Comparison of ENCODE assay signal across 9 cellular contexts in genomic region chr20:1185781-1186334, GRCh38. TPM values are rescaled to one million over a fixed set of nuclear protein-coding genes. Genes with fewer than 3 reads are reported as not detected.
DNase-seq lines count a peak whose midpoint lies in the region; ATAC-seq and TF ChIP-seq lines count a peak whose summit lies in the region.
"Had no signal": no experiment of that assay in that cellular context is flagged by ENCODE, and none has a peak within 500 bp of the region (broad histone marks: within the 10 kb centered on the region; RNA-seq: fewer than 3 reads in every experiment).

No MANE protein-coding gene starts in this region.

- H3K36me3 ChIP-seq in cardiac muscle cell (no peaks in the 10 kb centered on the region), neural cell (ENCODE audit: insufficient read depth, low read length) (no peaks in the 10 kb centered on the region), vagina (no peaks in the 10 kb centered on the region)

- no peaks in the 10 kb centered on the region for H3K9me2 ChIP-seq in neural cell (ENCODE audit: insufficient read depth, low read length)

- DNase-seq in cardiac muscle cell (ENCODE audit: low read depth in 1 of 2, low spot score in 1 of 2): peak; percentile 53 to 78
- no peak for DNase-seq in Right ventricle myocardium inferior (ENCODE audit: missing footprints)
- DNase-seq in NCI-H2171 treated with DMSO at 0.1 percent for 48 hours (lab: John Stamatoyannopoulos, UW): peak; percentile 73
- DNase-seq in activated CD4-positive, alpha-beta T cell treated with anti-CD3 and anti-CD28 coated beads, Interleukin-2, amount 50 U/mL, for 1 hour: peak; percentile 47
- DNase-seq in endothelial cell (ENCODE audit: low spot score): peak; percentile 80
- no peak for DNase-seq in vagina (ENCODE audit: extremely low spot score in 2 of 2)
- DNase-seq in KG1 (lab: John Stamatoyannopoulos, UW): no peak

- H3K27me3 Mint-ChIP-seq in endothelial cell (ENCODE audit: unreplicated experiment): peaks cover 18% of the 10 kb centered on the region

- H3K9ac ChIP-seq in neural cell (ENCODE audit: low read length): peak overlapping the region; percentile 65

- no peak for ATAC-seq in Right ventricle myocardium inferior

- no peak overlapping the region for H3K4me2 ChIP-seq in neural cell (ENCODE audit: low read length)

- H3K27me3 ChIP-seq in cardiac muscle cell (peaks cover 17% of the 10 kb centered on the region), neural cell (ENCODE audit: insufficient read depth, low read depth, low read length) (peaks cover 8% of the 10 kb centered on the region), vagina (no peaks in the 10 kb centered on the region)

- no peaks in the 10 kb centered on the region for H3F3A ChIP-seq in neural cell (ENCODE audit: insufficient read depth, low read length, poor library complexity, severe bottlenecking)

- no peak overlapping the region for H2AFZ ChIP-seq in neural cell (ENCODE audit: low read depth, low read length)

- H3K9me3 Mint-ChIP-seq in endothelial cell (ENCODE audit: unreplicated experiment): no peaks in the 10 kb centered on the region

- no peak overlapping the region for H3K27ac ChIP-seq in cardiac muscle cell
- H3K27ac ChIP-seq in neural cell (ENCODE audit: low read length): no peak overlapping the region
- no peak overlapping the region for H3K27ac ChIP-seq in vagina

- H3K4me3 Mint-ChIP-seq in endothelial cell (ENCODE audit: unreplicated experiment): peak overlapping the region; percentile 93

- H3K79me2 ChIP-seq in neural cell (replicated peaks; ENCODE audit: insufficient read depth, low read length): no peaks in the 10 kb centered on the region

- no peak overlapping the region for H3K27ac Mint-ChIP-seq in endothelial cell (ENCODE audit: unreplicated experiment)

- no peaks in the 10 kb centered on the region for H4K20me1 ChIP-seq in neural cell (ENCODE audit: insufficient read depth)

- no peak for TF ChIP-seq EP300 in neural cell (conservative IDR thresholded peaks at IDR 0.05; ENCODE audit: poor library complexity, severe bottlenecking)

- peak; percentile 67 for TF ChIP-seq CTCF in cardiac muscle cell (IDR thresholded peaks at IDR 0.05; ENCODE audit: low read depth, low read length)
- TF ChIP-seq CTCF in endothelial cell (IDR thresholded peaks at IDR 0.05; ENCODE audit: unreplicated experiment): peak; percentile 67
- TF ChIP-seq CTCF in neural cell (IDR thresholded peaks at IDR 0.05; ENCODE audit: poor library complexity, severe bottlenecking): peak; percentile 76
- no peak for TF ChIP-seq CTCF in vagina (IDR thresholded peaks at IDR 0.05)

- H3K4me1 Mint-ChIP-seq in endothelial cell (ENCODE audit: unreplicated experiment): peaks cover 34% of the 10 kb centered on the region

- peaks cover 8% of the 10 kb centered on the region for H3K36me3 Mint-ChIP-seq in endothelial cell (ENCODE audit: low read depth, unreplicated experiment)

- no peaks in the 10 kb centered on the region for H3K9me3 ChIP-seq in cardiac muscle cell (ENCODE audit: low read depth)
- no peaks in the 10 kb centered on the region for H3K9me3 ChIP-seq in neural cell (ENCODE audit: low read length)
- H3K9me3 ChIP-seq in vagina: no peaks in the 10 kb centered on the region

- H3K4me1 ChIP-seq in cardiac muscle cell (ENCODE audit: low read depth): peaks cover 8% of the 10 kb centered on the region
- H3K4me1 ChIP-seq in vagina: peaks cover 16% of the 10 kb centered on the region

- peak; percentile 61 for TF ChIP-seq RAD21 in neural cell (conservative IDR thresholded peaks at IDR 0.05)

- no peak for TF ChIP-seq POLR2A in vagina (IDR thresholded peaks at IDR 0.05)

- H3K4me3 ChIP-seq in cardiac muscle cell (peak overlapping the region; percentile 79), neural cell (ENCODE audit: low read length) (peak overlapping the region; percentile 79), vagina (peak overlapping the region; percentile 41 to 49)

- intact Hi-C loops in Right ventricle myocardium inferior (cut with DNase I) (no loop called here), vagina (cut with DNase I) (no loop called here)

TF ChIP-seq in neural cell, 6 proteins besides CTCF, POLR2A, EP300 and RAD21:
- TF ChIP-seq EZH2 (IDR thresholded peaks at IDR 0.05; ENCODE audit: borderline replicate concordance, insufficient read depth, low read length, poor library complexity, severe bottlenecking) (no peak), SMC3 (conservative IDR thresholded peaks at IDR 0.05; ENCODE audit: poor library complexity) (peak; percentile 43)
TF ChIP-seq in neural cell: peak in this region for 1.

RNA-seq across cellular contexts. Expression of gene TMEM74B, which starts 1.1 kb away (rescaled TPM):
- total RNA-seq in cardiac muscle cell: 27.7 and 40.3 TPM in 2 replicates
- 10.9 and 12.3 TPM in 2 replicates for polyA plus RNA-seq in cardiac muscle cell
- total RNA-seq in Right ventricle myocardium inferior: 2.9 TPM
- 35.4 TPM for total RNA-seq in endothelial cell (ENCODE audit: unreplicated experiment)
- polyA plus RNA-seq in neural cell: 155 and 164 TPM in 2 replicates
- 26.3 and 26.5 TPM in 2 replicates for polyA minus RNA-seq in neural cell
- 4.2 TPM for total RNA-seq in vagina
- total RNA-seq: mononuclear cell had no signal

RNA-seq across cellular contexts. Expression of gene C20orf202, which starts 17.4 kb away (rescaled TPM):
- total RNA-seq in cardiac muscle cell: 0.14 and 0.83 TPM in 2 replicates
- 0.19 and 0.27 TPM in 2 replicates for polyA plus RNA-seq in cardiac muscle cell
- total RNA-seq in Right ventricle myocardium inferior: 0.14 TPM
- 0.92 TPM for total RNA-seq in endothelial cell (ENCODE audit: unreplicated experiment)
- polyA plus RNA-seq in neural cell: 0.62 and 0.84 TPM in 2 replicates
- polyA minus RNA-seq in neural cell: 0.97 and 1.0 TPM in 2 replicates
- total RNA-seq in vagina: not detected
- total RNA-seq: mononuclear cell had no signal

RNA-seq across cellular contexts. Expression of gene RAD21L1, which starts 40.0 kb away (rescaled TPM):
- total RNA-seq in cardiac muscle cell: 0.28 and 0.33 TPM in 2 replicates
- 0.16 and 1.2 TPM in 2 replicates for polyA plus RNA-seq in cardiac muscle cell
- not detected for total RNA-seq in Right ventricle myocardium inferior
- 1.1 TPM for total RNA-seq in endothelial cell (ENCODE audit: unreplicated experiment)
- polyA plus RNA-seq in neural cell: not detected in 2 replicates
- not detected in 2 replicates for polyA minus RNA-seq in neural cell
- not detected for total RNA-seq in vagina

Comparison
In these comparisons a context has a peak if more than half of its experiments do, and no peak if none do; other contexts are left out.
1. DNase-seq: peak in cardiac muscle cell (2 of 2), NCI-H2171 treated with DMSO at 0.1 percent for 48 hours (single experiment), activated CD4-positive, alpha-beta T cell treated with anti-CD3 and anti-CD28 coated beads, Interleukin-2, amount 50 U/mL, for 1 hour (single experiment) and endothelial cell (single experiment); none in Right ventricle myocardium inferior (single experiment), vagina (0 of 2) and KG1 (single experiment).
2. CTCF ChIP-seq: peak in cardiac muscle cell (single experiment), endothelial cell (single experiment) and neural cell (single experiment); none in vagina (0 of 3).
3. Peak in every context shown above with its lines, with median percentiles within 50 percentile points of each other: H3K4me3 ChIP-seq.